ENCODE assay signal across 20 cellular contexts in genomic region chr7:118492466-118492865, GRCh38.
DNase-seq lines count a peak whose midpoint lies in the region; ATAC-seq, FAIRE-seq and TF ChIP-seq lines count a peak whose summit lies in the region.
"Had no signal": no experiment of that assay in that cellular context is flagged by ENCODE, and none has a peak within 500 bp of the region (broad histone marks: within the 10 kb centered on the region; RNA-seq: fewer than 3 reads in every experiment).

No MANE protein-coding gene starts in this region.

- H3K9me3 ChIP-seq in K562 (replicated peaks; ENCODE audit: control insufficient read depth, insufficient read depth, low read depth, low read length), result no peaks in the 10 kb centered on the region
- no peaks in the 10 kb centered on the region for H3K9me3 ChIP-seq in thyroid gland
- peaks cover 18% of the 10 kb centered on the region for H3K9me3 ChIP-seq in Karpas-422 (ENCODE audit: low read length)
- H3K9me3 ChIP-seq: A549, Peyer's patch had no signal

- H2BK15ac ChIP-seq in mesendoderm (replicated peaks; ENCODE audit: low read depth), result no peak overlapping the region

- H4K20me1 ChIP-seq in K562 (replicated peaks; ENCODE audit: control insufficient read depth, insufficient read depth, low read length), result no peaks in the 10 kb centered on the region
- H4K20me1 ChIP-seq in Karpas-422 (ENCODE audit: insufficient read depth, low read depth, low read length), result no peaks in the 10 kb centered on the region

- no peaks in the 10 kb centered on the region for H3K4me1 ChIP-seq in K562 (replicated peaks in 1 of 2; ENCODE audit: control insufficient read depth in 2 of 2, insufficient read depth in 2 of 2, low read length in 2 of 2)
- no peaks in the 10 kb centered on the region for H3K4me1 ChIP-seq in mesendoderm (ENCODE audit: control insufficient read depth, low read depth, low read length)
- H3K4me1 ChIP-seq in thyroid gland, result no peaks in the 10 kb centered on the region
- H3K4me1 ChIP-seq in Karpas-422 (ENCODE audit: low read length), result no peaks in the 10 kb centered on the region
- H3K4me1 ChIP-seq: A549, Peyer's patch had no signal

- TF ChIP-seq POLR2A in K562 (conservative IDR thresholded peaks at IDR 0.05) (no peak), thyroid gland (IDR thresholded peaks at IDR 0.05) (no peak)

- H3K4me3 ChIP-seq in K562, result no peak overlapping the region
- no peak overlapping the region for H3K4me3 ChIP-seq in mesendoderm (ENCODE audit: low read length)
- no peak overlapping the region for H3K4me3 ChIP-seq in thyroid gland (replicated peaks in 1 of 3)
- no peak overlapping the region for H3K4me3 ChIP-seq in Karpas-422 (ENCODE audit: low read length)
- H3K4me3 ChIP-seq: A549, Peyer's patch had no signal

- no peak overlapping the region for H2AK5ac ChIP-seq in mesendoderm (ENCODE audit: low read length)

- H4K8ac ChIP-seq in mesendoderm (ENCODE audit: low read depth, low read length), result no peak overlapping the region

- TF ChIP-seq EP300 in K562 (IDR thresholded peaks at IDR 0.05; ENCODE audit: low read length), result no peak

- no peak overlapping the region for H4K5ac ChIP-seq in mesendoderm (ENCODE audit: low read length)

- H3K4me2 ChIP-seq in K562 (ENCODE audit: insufficient read depth, low read length), result no peak overlapping the region; the same call in 1 of the 2 replicates
- no peak overlapping the region for H3K4me2 ChIP-seq in mesendoderm (ENCODE audit: low read length)
- no peak overlapping the region for H3K4me2 ChIP-seq in Karpas-422 (ENCODE audit: low read depth, low read length, poor library complexity, severe bottlenecking)
- H3K4me2 ChIP-seq: A549 had no signal

- TF ChIP-seq RAD21 in K562 (CRISPR knock-in tag; conservative IDR thresholded peaks at IDR 0.05 in 1 of 2, IDR thresholded peaks at IDR 0.05 in 1 of 2), result no peak

- peak; percentile 63 for DNase-seq in DMS 273 treated with DMSO at 0.1 percent for 48 hours (lab: John Stamatoyannopoulos, UW)
- DNase-seq in NCI-H446 treated with DMSO at 0.1 percent for 48 hours (lab: John Stamatoyannopoulos, UW), result peak; percentile 65
- peak in 1 of 4 experiments; percentile 12 for DNase-seq in K562 (ENCODE audit: extremely low read depth in 1 of 4, low spot score in 3 of 4)
- peak; percentile 26 for DNase-seq in mesendoderm
- no peak for DNase-seq in thyroid gland
- DNase-seq in Karpas-422, result no peak
- DNase-seq: CD4-positive, CD25-positive, alpha-beta regulatory T cell; COR-L47; DMS153; Kasumi-1; NCI-H1694 treated with DMSO at 0.1 percent for 48 hours; NCI-H510A treated with DMSO at 0.1 percent for 48 hours; NCI-H774; Peyer's patch had no signal

- H3K79me2 ChIP-seq in K562 (ENCODE audit: control insufficient read depth, insufficient read depth, low read length) (no peaks in the 10 kb centered on the region), mesendoderm (ENCODE audit: control insufficient read depth, insufficient read depth, low read length) (no peaks in the 10 kb centered on the region), Karpas-422 (ENCODE audit: low read length) (no peaks in the 10 kb centered on the region)

- H2BK120ac ChIP-seq in mesendoderm (ENCODE audit: low read depth, low read length), result no peak overlapping the region

- CTCF ChIA-PET in K562 (lab: Yijun Ruan, JAX; ENCODE audit: low intra/inter-chr PET ratio), result no interaction called here

- H3K18ac ChIP-seq in mesendoderm (ENCODE audit: low read length), result no peak overlapping the region

- no peaks in the 10 kb centered on the region for H3K9me1 ChIP-seq in K562 (ENCODE audit: control insufficient read depth, insufficient read depth, low read length)

- no peak overlapping the region for H2AFZ ChIP-seq in K562 (ENCODE audit: low read depth, low read length)
- no peak overlapping the region for H2AFZ ChIP-seq in Karpas-422 (ENCODE audit: low read length)

- intact Hi-C loops in K562 (cut with micrococcal nuclease), result no loop called here
- intact Hi-C loops in thyroid gland (cut with DNase I), result no loop called here

- H3K9ac ChIP-seq in K562 (ENCODE audit: insufficient read depth in 1 of 2, low read depth in 2 of 2, low read length in 2 of 2) (no peak overlapping the region), mesendoderm (ENCODE audit: low read length) (no peak overlapping the region), Karpas-422 (ENCODE audit: low read length) (no peak overlapping the region)

- in situ Hi-C loops in K562 (cut with MboI), result no loop called here

- H3K9me2 ChIP-seq in Karpas-422 (replicated peaks; ENCODE audit: insufficient read depth, low read length), result no peaks in the 10 kb centered on the region

- POLR2A ChIA-PET in K562 (lab: Yijun Ruan, JAX), result no interaction called here

- no peak for TF ChIP-seq CTCF in K562 (IDR thresholded peaks at IDR 0.05 in 2 of 3, conservative IDR thresholded peaks at IDR 0.05 in 1 of 3; ENCODE audit: insufficient read depth in 2 of 3, low read depth in 1 of 3, low read length in 3 of 3)
- TF ChIP-seq CTCF in thyroid gland (IDR thresholded peaks at IDR 0.05), result no peak

- no peak for ATAC-seq in K562
- ATAC-seq in esophagus mucosa, result no peak
- no peak for ATAC-seq in HG03280 (IDR thresholded peaks at IDR 0.05; ENCODE audit: unreplicated experiment)
- ATAC-seq: A549 had no signal

- H3K27me3 ChIP-seq in K562 (ENCODE audit: control insufficient read depth in 2 of 2, insufficient read depth in 2 of 2, low read length in 2 of 2), result no peaks in the 10 kb centered on the region
- no peaks in the 10 kb centered on the region for H3K27me3 ChIP-seq in mesendoderm (ENCODE audit: insufficient read depth, low read length, poor library complexity)
- H3K27me3 ChIP-seq in thyroid gland, result no peaks in the 10 kb centered on the region
- H3K27me3 ChIP-seq in Karpas-422 (ENCODE audit: low read length), result no peaks in the 10 kb centered on the region
- H3K27me3 ChIP-seq: Peyer's patch had no signal

- no peak overlapping the region for H3K23ac ChIP-seq in mesendoderm (ENCODE audit: low read length)

- H2BK5ac ChIP-seq in mesendoderm (ENCODE audit: low read length), result no peak overlapping the region

- no peak for FAIRE-seq in K562 (lab: Jason Lieb, UNC)
- FAIRE-seq: A549, G401.6, GM12892, H54 had no signal

- H3K27ac ChIP-seq in K562 (ENCODE audit: extremely low read depth, low read depth, low read length), result no peak overlapping the region
- no peak overlapping the region for H3K27ac ChIP-seq in mesendoderm (ENCODE audit: low read depth, low read length)
- no peak overlapping the region for H3K27ac ChIP-seq in thyroid gland
- no peak overlapping the region for H3K27ac ChIP-seq in Karpas-422 (ENCODE audit: low read length)
- H3K27ac ChIP-seq: A549, Peyer's patch had no signal

- 4% methylated on average over 5 of the region's 5 CpGs for WGBS in K562 (ENCODE audit: insufficient coverage, low coverage, missing lambda C conversion rate)
- no CpG with 5 or more reads among the region's 5 CpGs for WGBS in mesendoderm (ENCODE audit: extremely low coverage, insufficient coverage, low lambda C conversion rate)
- 65 to 68% methylated on average over 5 of the region's 5 CpGs for WGBS in thyroid gland, 2 donors

- H3K4ac ChIP-seq in mesendoderm (ENCODE audit: low read depth, low read length), result no peak overlapping the region

- BruUV-seq in K562 (replicated peaks; lab: Mats Ljungman, UMichigan), result no TSS peak

- H3K56ac ChIP-seq in mesendoderm (ENCODE audit: low read length), result no peak overlapping the region

- no peaks in the 10 kb centered on the region for H3K79me1 ChIP-seq in mesendoderm (ENCODE audit: low read length)

- H3K36me3 ChIP-seq in K562 (ENCODE audit: control insufficient read depth, insufficient read depth, low read length), result no peaks in the 10 kb centered on the region
- no peaks in the 10 kb centered on the region for H3K36me3 ChIP-seq in mesendoderm (ENCODE audit: control insufficient read depth, insufficient read depth, low read length)
- H3K36me3 ChIP-seq in thyroid gland, result no peaks in the 10 kb centered on the region
- H3K36me3 ChIP-seq in Karpas-422 (ENCODE audit: insufficient read depth, low read length), result no peaks in the 10 kb centered on the region
- H3K36me3 ChIP-seq: Peyer's patch had no signal

TF ChIP-seq in K562, 482 proteins besides CTCF, POLR2A, EP300 and RAD21 (continues in another document):
- TF ChIP-seq ZHX1 (conservative IDR thresholded peaks at IDR 0.05; ENCODE audit: low read length) (no peak), NFYB (IDR thresholded peaks at IDR 0.05; ENCODE audit: extremely low read depth, insufficient read length) (no peak), ZNF77 (CRISPR knock-in tag; IDR thresholded peaks at IDR 0.05) (no peak)

Comparison
In these comparisons a context has a peak if more than half of its experiments do, and no peak if none do; other contexts are left out.
1. DNase-seq: peak in DMS 273 treated with DMSO at 0.1 percent for 48 hours (single experiment), NCI-H446 treated with DMSO at 0.1 percent for 48 hours (single experiment) and mesendoderm (single experiment); none in thyroid gland (0 of 2) and Karpas-422 (single experiment).